9 cellular contexts compared by ENCODE assay signal in the genomic region with DNA sequence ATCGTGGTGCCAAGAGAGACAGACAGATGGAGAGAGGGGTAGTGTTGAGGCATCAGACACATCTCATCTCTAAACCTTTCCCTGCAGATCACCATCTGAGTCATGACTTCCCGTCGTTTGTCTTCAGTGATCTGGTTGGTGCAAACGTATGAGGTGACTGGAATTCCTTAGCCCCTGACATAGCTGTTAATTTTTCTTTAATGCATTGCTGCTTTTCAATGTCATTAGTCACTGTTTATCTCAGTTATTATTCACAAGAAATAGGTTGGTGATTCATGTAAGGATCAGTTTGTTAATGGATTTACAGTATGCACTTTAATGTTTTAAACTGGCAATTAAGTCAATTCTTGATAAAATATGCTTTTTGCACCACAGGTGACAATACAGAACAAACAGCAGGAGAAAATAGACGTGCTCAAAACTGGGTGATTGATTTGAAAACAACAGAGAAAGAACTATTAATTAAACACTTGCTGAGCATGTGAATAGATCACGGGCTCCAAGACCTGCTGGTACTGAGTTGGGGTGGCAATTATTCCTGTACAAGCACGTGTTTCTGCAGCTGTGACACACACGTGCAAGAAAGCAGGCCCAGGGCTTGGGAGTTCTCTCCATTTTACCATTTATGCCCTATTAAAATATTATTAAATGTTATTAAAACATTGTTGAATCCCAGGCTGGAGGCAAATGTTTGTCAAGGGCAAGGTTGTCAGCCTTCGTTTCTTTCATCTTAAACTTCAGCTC.
DNase-seq lines count a peak whose midpoint lies in the region; ATAC-seq and TF ChIP-seq lines count a peak whose summit lies in the region.
"Had no signal": no experiment of that assay in that cellular context is flagged by ENCODE, and none has a peak within 500 bp of the region (broad histone marks: within the 10 kb centered on the region; RNA-seq: fewer than 3 reads in every experiment).

No MANE protein-coding gene starts in this region.

- H3K27ac Mint-ChIP-seq in T-helper 1 cell treated with Interleukin-12 subunit alpha and Interleukin-12 subunit beta and Interleukin-4 antibody, amounts not matched to agents 30 μg/mL and 1 μg/mL, for 36 hours: peak overlapping the region; percentile 80

- H3K4me1 Mint-ChIP-seq in T-helper 1 cell treated with Interleukin-12 subunit alpha and Interleukin-12 subunit beta and Interleukin-4 antibody, amounts not matched to agents 30 μg/mL and 1 μg/mL, for 36 hours (ENCODE audit: low read depth): peaks cover 60% of the 10 kb centered on the region

- CTCF ChIA-PET in GM10248 (lab: Yijun Ruan, JAX): interaction anchor here (0.9 to 1.0 kb wide), 2 partner anchors 14 to 54 kb away, joined by 3 read pairs; no protein-coding TSS in a partner anchor

- H3K4me3 Mint-ChIP-seq in T-helper 1 cell treated with Interleukin-12 subunit alpha and Interleukin-12 subunit beta and Interleukin-4 antibody, amounts not matched to agents 30 μg/mL and 1 μg/mL, for 36 hours: peak overlapping the region; percentile 46

- no peaks in the 10 kb centered on the region for H3K9me3 Mint-ChIP-seq in T-helper 1 cell treated with Interleukin-12 subunit alpha and Interleukin-12 subunit beta and Interleukin-4 antibody, amounts not matched to agents 30 μg/mL and 1 μg/mL, for 36 hours

- no peaks in the 10 kb centered on the region for H3K27me3 Mint-ChIP-seq in T-helper 1 cell treated with Interleukin-12 subunit alpha and Interleukin-12 subunit beta and Interleukin-4 antibody, amounts not matched to agents 30 μg/mL and 1 μg/mL, for 36 hours (ENCODE audit: low read depth)

- ATAC-seq in HG02938 (IDR thresholded peaks at IDR 0.05; ENCODE audit: unreplicated experiment) (peak; percentile 25), GM21737 (IDR thresholded peaks at IDR 0.05; ENCODE audit: unreplicated experiment) (no peak)

- POLR2A ChIA-PET in GM10248 (lab: Yijun Ruan, JAX): no interaction called here

- TF ChIP-seq POLR2A in erythroblast (IDR thresholded peaks at IDR 0.05; ENCODE audit: low read length): no peak

- DNase-seq in COR-L47 (lab: John Stamatoyannopoulos, UW): peak; percentile 76
- DNase-seq in iris pigment epithelial cell (ENCODE audit: low read depth): peak; percentile 92
- no peak for DNase-seq in GM10248 (ENCODE audit: extremely low spot score)
- no peak for DNase-seq in DMS 273 treated with DMSO at 0.1 percent for 48 hours (lab: John Stamatoyannopoulos, UW)
- DNase-seq in erythroblast (lab: John Stamatoyannopoulos, UW): no peak
- DNase-seq: NCI-H2029 treated with DMSO at 0.1 percent for 48 hours had no signal

- TF ChIP-seq CTCF in GM10248 (IDR thresholded peaks at IDR 0.05; ENCODE audit: control extremely low read depth, extremely low read depth, low read depth, missing control alignments): no peak

- peaks cover 2% of the 10 kb centered on the region for H3K36me3 Mint-ChIP-seq in T-helper 1 cell treated with Interleukin-12 subunit alpha and Interleukin-12 subunit beta and Interleukin-4 antibody, amounts not matched to agents 30 μg/mL and 1 μg/mL, for 36 hours (ENCODE audit: low read depth)

Comparison
In these comparisons a context has a peak if more than half of its experiments do, and no peak if none do; other contexts are left out.
1. DNase-seq: peak in COR-L47 (single experiment) and iris pigment epithelial cell (single experiment); none in GM10248 (single experiment), DMS 273 treated with DMSO at 0.1 percent for 48 hours (single experiment) and erythroblast (0 of 2).